3 cellular contexts compared by ENCODE assay signal in genomic region chrX:65667157-65667502, GRCh38.
TF ChIP-seq lines count a peak whose summit lies in the region.

No MANE protein-coding gene starts in this region.

TF ChIP-seq in liver, 16 proteins besides CTCF, POLR2A, EP300 and RAD21 (continued from another document):
- TF ChIP-seq YY1 (IDR thresholded peaks at IDR 0.05): no peak

TF ChIP-seq in HepG2, 621 proteins besides CTCF, POLR2A, EP300 and RAD21 (continued from another document):
- no peak for TF ChIP-seq LRRFIP1 (CRISPR knock-in tag; conservative IDR thresholded peaks at IDR 0.05)
- no peak for TF ChIP-seq KLF12 (CRISPR knock-in tag; IDR thresholded peaks at IDR 0.05; ENCODE audit: borderline replicate concordance)
- no peak for TF ChIP-seq AKAP8 (CRISPR knock-in tag; IDR thresholded peaks at IDR 0.05)
TF ChIP-seq in HepG2: peak in this region for 0.

TF ChIP-seq in WTC11, 78 proteins besides CTCF, POLR2A, EP300 and RAD21:
- no peak for TF ChIP-seq MLX (CRISPR knock-in tag; IDR thresholded peaks at IDR 0.05)
- TF ChIP-seq SMAD3 (CRISPR knock-in tag; IDR thresholded peaks at IDR 0.05; ENCODE audit: borderline replicate concordance): no peak
- TF ChIP-seq NFE2L1 (CRISPR knock-in tag; IDR thresholded peaks at IDR 0.05): no peak
- TF ChIP-seq SP1 (CRISPR knock-in tag; conservative IDR thresholded peaks at IDR 0.05): 0 out of 2 replicates have a peak, but pooled peaks have one; percentile 0
TF ChIP-seq in WTC11: peak in this region for 1.
